In genomic region chr12:123436017-123436964, GRCh38 we compare ENCODE assay signal across 8 cellular contexts. TPM values are rescaled to one million over a fixed set of nuclear protein-coding genes. Genes with fewer than 3 reads are reported as not detected.
DNase-seq lines count a peak whose midpoint lies in the region; ATAC-seq and TF ChIP-seq lines count a peak whose summit lies in the region.

RILPL2 (minus strand) TSS chr12:123436684; CDS start chr12:123436420, 264 bp downstream.

- WGBS in liver = under 1% methylated on average over 69 of the region's 69 CpGs

- no peaks in the 10 kb centered on the region for H3K9me3 ChIP-seq in liver (ENCODE audit: control insufficient read depth in 4 of 4, low read length in 3 of 4)

- H3K27me3 Mint-ChIP-seq in dendritic cell treated with granulocyte-macrophage colony-stimulating factor and Interleukin-4, amounts not matched to agents 40 ng/mL and 50 ng/mL, for 4 days = no peaks in the 10 kb centered on the region

- peak; percentile 67 for ATAC-seq in GM18517 (IDR thresholded peaks at IDR 0.05; ENCODE audit: unreplicated experiment)
- peak; percentile 68 for ATAC-seq in HG03039 (IDR thresholded peaks at IDR 0.05; ENCODE audit: unreplicated experiment)

- peak; percentile 93 for DNase-seq in AG08396 (ENCODE audit: low spot score)
- DNase-seq in NCI-H345 (lab: John Stamatoyannopoulos, UW) = peak; percentile 56
- peak; percentile 95 for DNase-seq in activated CD4-positive, alpha-beta T cell treated with anti-CD3 and anti-CD28 coated beads, Interleukin-2, amount 50 U/mL, for 1 hour
- DNase-seq in stimulated activated CD4-positive, alpha-beta T cell treated with anti-CD3 and anti-CD28 coated beads, Interleukin-2, amount 100 ng/mL, for 48 hours = peak; percentile 90 to 94

- no peaks in the 10 kb centered on the region for H3K27me3 ChIP-seq in liver (ENCODE audit: control insufficient read depth in 4 of 4, insufficient read depth in 4 of 4, low read length in 3 of 4)

- H3K27ac ChIP-seq in liver (ENCODE audit: low read depth in 1 of 2, low read length in 2 of 2) = peak within 1 kb of the TSS; percentile 50 to 73

- H3K4me1 ChIP-seq in liver (ENCODE audit: control insufficient read depth in 4 of 4, insufficient read depth in 4 of 4, low read length in 3 of 4) = peaks cover 0 to 19% (median 13%) of the 10 kb centered on the region in 4 donors

- intact Hi-C loops in dendritic cell treated with granulocyte-macrophage colony-stimulating factor and Interleukin-4, amounts not matched to agents 40 ng/mL and 50 ng/mL, for 4 days (cut with micrococcal nuclease) = loop anchor here (1.0 to 10.0 kb wide), 3 partner anchors 12 to 146 kb away; partner anchors contain the start of genes SBNO1 and TMED2

- peak within 1 kb of the TSS; percentile 52 to 72 for H3K9ac ChIP-seq in liver (ENCODE audit: low read depth in 1 of 2, low read length in 2 of 2)

- peak within 1 kb of the TSS; percentile 92 for H3K27ac Mint-ChIP-seq in dendritic cell treated with granulocyte-macrophage colony-stimulating factor and Interleukin-4, amounts not matched to agents 40 ng/mL and 50 ng/mL, for 4 days

- peak within 1 kb of the TSS; percentile 89 for H3K4me3 Mint-ChIP-seq in dendritic cell treated with granulocyte-macrophage colony-stimulating factor and Interleukin-4, amounts not matched to agents 40 ng/mL and 50 ng/mL, for 4 days

- no peaks in the 10 kb centered on the region for H3K9me3 Mint-ChIP-seq in dendritic cell treated with granulocyte-macrophage colony-stimulating factor and Interleukin-4, amounts not matched to agents 40 ng/mL and 50 ng/mL, for 4 days

- H3K36me3 Mint-ChIP-seq in dendritic cell treated with granulocyte-macrophage colony-stimulating factor and Interleukin-4, amounts not matched to agents 40 ng/mL and 50 ng/mL, for 4 days (ENCODE audit: low read depth) = peaks cover 12% of the 10 kb centered on the region

- peaks cover 52% of the 10 kb centered on the region for H3K4me1 Mint-ChIP-seq in dendritic cell treated with granulocyte-macrophage colony-stimulating factor and Interleukin-4, amounts not matched to agents 40 ng/mL and 50 ng/mL, for 4 days (ENCODE audit: low read depth)

- no peaks in the 10 kb centered on the region for H3K36me3 ChIP-seq in liver (ENCODE audit: control insufficient read depth in 4 of 4, insufficient read depth in 3 of 4, low read depth in 1 of 4, low read length in 3 of 4)

- H3K4me3 ChIP-seq in liver (ENCODE audit: low read depth in 1 of 3, low read length in 3 of 3) = peak within 1 kb of the TSS; percentile 72 to 87 (median 86)

- TF ChIP-seq CTCF in liver (IDR thresholded peaks at IDR 0.05; ENCODE audit: low read depth, low read length, missing input control) = no peak

- peak in 1 of 2 donors; percentile 47 for TF ChIP-seq RAD21 in liver (IDR thresholded peaks at IDR 0.05)

TF ChIP-seq in liver, 16 proteins besides CTCF, POLR2A, EP300 and RAD21:
- TF ChIP-seq FOXA2 (IDR thresholded peaks at IDR 0.05) (no peak), JUND (IDR thresholded peaks at IDR 0.05) (no peak), FOXA1 (IDR thresholded peaks at IDR 0.05) (no peak), SP1 (IDR thresholded peaks at IDR 0.05) (peak; percentile 65), GABPA (IDR thresholded peaks at IDR 0.05 in 1 of 2, conservative IDR thresholded peaks at IDR 0.05 in 1 of 2) (peak in 1 of 2 donors; percentile 45), TAF1 (conservative IDR thresholded peaks at IDR 0.05) (no peak), REST (IDR thresholded peaks at IDR 0.05) (peak; percentile 13), EGR1 (IDR thresholded peaks at IDR 0.05; ENCODE audit: low read depth in 2 of 2) (peak; percentile 17 to 25), YY1 (IDR thresholded peaks at IDR 0.05) (peak; percentile 19), HNF4G (IDR thresholded peaks at IDR 0.05) (no peak), ZBTB33 (IDR thresholded peaks at IDR 0.05) (no peak), HNF4A (conservative IDR thresholded peaks at IDR 0.05) (peak in 1 of 2 donors; percentile 48), NR2F2 (IDR thresholded peaks at IDR 0.05) (peak; percentile 18), ATF3 (IDR thresholded peaks at IDR 0.05) (peak; percentile 11), RXRA (IDR thresholded peaks at IDR 0.05) (no peak)
- TF ChIP-seq, protein P1, sequence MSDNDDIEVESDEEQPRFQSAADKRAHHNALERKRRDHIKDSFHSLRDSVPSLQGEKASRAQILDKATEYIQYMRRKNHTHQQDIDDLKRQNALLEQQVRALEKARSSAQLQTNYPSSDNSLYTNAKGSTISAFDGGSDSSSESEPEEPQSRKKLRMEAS (IDR thresholded peaks at IDR 0.05) = peak; percentile 65

RNA-seq across cellular contexts. Expression of gene RILPL2, which starts in this region (rescaled TPM):
- total RNA-seq in liver = 1 to 10 TPM; 1.8 TPM
- polyA plus RNA-seq in liver = 1 to 10 TPM; 2.1 TPM

Comparison
In these comparisons a context has a peak if more than half of its experiments do, and no peak if none do; other contexts are left out.
1. Peak in every context shown above with its lines: DNase-seq, ATAC-seq, H3K4me3 ChIP-seq and H3K27ac ChIP-seq.